8 cellular contexts compared by ENCODE assay signal in the genomic region with DNA sequence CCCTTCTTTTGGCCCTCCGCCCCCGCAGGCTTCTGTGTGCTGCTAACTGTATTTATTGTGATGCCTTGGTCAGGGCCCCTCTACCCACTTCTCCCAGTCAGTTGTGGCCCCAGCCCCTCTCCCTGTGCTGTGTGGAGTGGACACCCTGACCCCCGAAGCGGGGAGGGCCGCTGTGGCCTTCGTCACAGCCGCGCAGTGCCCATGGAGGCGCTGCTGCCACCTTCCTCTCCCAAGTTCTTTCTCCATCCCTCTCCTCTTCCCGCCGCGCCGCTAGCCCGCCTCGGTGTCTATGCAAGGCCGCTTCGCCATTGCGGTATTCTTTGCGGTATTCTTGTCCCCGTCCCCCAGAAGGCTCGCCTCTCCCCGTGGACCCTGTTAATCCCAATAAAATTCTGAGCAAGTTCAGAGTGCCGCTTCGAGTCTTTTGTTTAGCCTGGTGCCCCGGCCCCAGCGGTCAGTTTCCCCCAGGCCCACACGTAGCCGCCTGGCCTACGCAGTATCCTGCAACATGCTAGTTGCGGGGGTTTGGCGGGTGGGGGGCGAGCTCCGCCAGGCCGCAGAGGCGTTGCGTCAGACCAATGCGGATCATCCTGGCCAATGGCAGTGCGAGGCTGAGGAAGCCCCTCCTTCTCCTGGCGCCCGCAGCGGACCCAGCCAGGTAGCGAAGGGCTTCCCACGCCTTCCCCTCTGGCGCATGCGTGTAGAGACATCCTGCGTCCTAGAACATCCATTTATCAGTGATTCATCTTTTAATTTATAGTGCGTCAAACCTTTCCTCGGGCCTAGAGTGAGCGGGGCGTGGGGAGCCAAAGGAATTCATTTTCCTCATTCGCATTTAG. TPM values are rescaled to one million over a fixed set of nuclear protein-coding genes. Genes with fewer than 3 reads are reported as not detected.
A peak's percentile ranks its signal among the peaks of the same experiment; 100 is the strongest.
DNase-seq lines count a peak whose midpoint lies in the region; ATAC-seq and TF ChIP-seq lines count a peak whose summit lies in the region.

No MANE protein-coding gene starts in this region.

- H3K36me3 Mint-ChIP-seq in activated naive CD4-positive, alpha-beta T cell treated with anti-CD3 and anti-CD28 coated beads, Interleukin-2, amount 50 U/mL, for 72 hours = peaks cover 25 to 30% of the 10 kb centered on the region in 2 donors

- H3K4me3 ChIP-seq in Peyer's patch (peak overlapping the region; percentile 16 to 45 (median 32)), suprapubic skin (peak overlapping the region; percentile 42)

- DNase-seq in Caki2 (ENCODE audit: low read depth) (peak; percentile 61), Peyer's patch (peak; percentile 70 to 91 (median 79)), Right ventricle myocardium superior (peak; percentile 87), omental fat pad (ENCODE audit: low spot score) (no peak), suprapubic skin (ENCODE audit: low spot score in 2 of 2) (peak; percentile 88)
- peak; percentile 70 to 82 for DNase-seq in activated naive CD4-positive, alpha-beta T cell treated with anti-CD3 and anti-CD28 coated beads, Interleukin-2, amount 50 U/mL, for 72 hours (ENCODE audit: low spot score in 2 of 2)

- peaks cover 0 to 6% (median 0%) of the 10 kb centered on the region in 3 donors for H3K36me3 ChIP-seq in Peyer's patch
- peaks cover 15% of the 10 kb centered on the region for H3K36me3 ChIP-seq in suprapubic skin

- H3K27me3 ChIP-seq in Peyer's patch (no peaks in the 10 kb centered on the region), suprapubic skin (no peaks in the 10 kb centered on the region)

- peak; percentile 59 for ATAC-seq in HG02759 (IDR thresholded peaks at IDR 0.05; ENCODE audit: unreplicated experiment)
- peak; percentile 56 to 74 for ATAC-seq in activated naive CD4-positive, alpha-beta T cell treated with anti-CD3 and anti-CD28 coated beads, Interleukin-2, amount 50 U/mL, for 72 hours
- peak; percentile 90 for ATAC-seq in Right ventricle myocardium superior (ENCODE audit: poor library complexity)
- peak; percentile 77 for ATAC-seq in omental fat pad (ENCODE audit: low FRiP score)
- no peak for ATAC-seq in GM21367 (IDR thresholded peaks at IDR 0.05; ENCODE audit: unreplicated experiment)

- in situ Hi-C loops in Caki2 (cut with HindIII; ENCODE audit: low pct_unique_long_range_greater_than_20kb, low sequenced_read_pairs) = no loop called here

- intact Hi-C loops in Right ventricle myocardium superior (cut with DNase I) = no loop called here

- TF ChIP-seq EP300 in suprapubic skin (IDR thresholded peaks at IDR 0.05) = no peak

- TF ChIP-seq POLR2A in Peyer's patch (IDR thresholded peaks at IDR 0.05) (peak in 1 of 2 donors; percentile 38), suprapubic skin (IDR thresholded peaks at IDR 0.05) (no peak)

- H3K27ac ChIP-seq in Peyer's patch (peak overlapping the region; percentile 72 to 87 (median 81)), suprapubic skin (peak overlapping the region; percentile 92)

- TF ChIP-seq CTCF in Peyer's patch (IDR thresholded peaks at IDR 0.05) (no peak), omental fat pad (IDR thresholded peaks at IDR 0.05) (no peak), suprapubic skin (IDR thresholded peaks at IDR 0.05) (no peak)

- 46% methylated on average over 51 of the region's 51 CpGs for WGBS in suprapubic skin

- peak overlapping the region; percentile 94 to 96 for H3K27ac Mint-ChIP-seq in activated naive CD4-positive, alpha-beta T cell treated with anti-CD3 and anti-CD28 coated beads, Interleukin-2, amount 50 U/mL, for 72 hours

- H3K4me1 ChIP-seq in Peyer's patch = no peaks in the 10 kb centered on the region
- peaks cover 34% of the 10 kb centered on the region for H3K4me1 ChIP-seq in suprapubic skin

- H3K9me3 Mint-ChIP-seq in activated naive CD4-positive, alpha-beta T cell treated with anti-CD3 and anti-CD28 coated beads, Interleukin-2, amount 50 U/mL, for 72 hours = no peaks in the 10 kb centered on the region

- H3K9me3 ChIP-seq in Peyer's patch (no peaks in the 10 kb centered on the region), suprapubic skin (no peaks in the 10 kb centered on the region)

RNA-seq across cellular contexts. Expression of gene KANTR, which starts 5.6 kb away (rescaled TPM):
- 2.1 and 4.5 TPM in 2 replicates for total RNA-seq in Caki2 (2014; rRNA removed; shearing (Covaris generic); ENCODE audit: low replicate concordance)
- total RNA-seq in Peyer's patch = 10 to 100 TPM in 3 of 4 donors, 1 to 10 TPM in 1; 8.6 to 42.1 (median 33.1) TPM
- 10 to 100 TPM; 25.1 to 26.0 TPM for total RNA-seq in activated naive CD4-positive, alpha-beta T cell treated with anti-CD3 and anti-CD28 coated beads, Interleukin-2, amount 50 U/mL, for 72 hours
- total RNA-seq in Right ventricle myocardium superior = 3.6 TPM
- 10 to 100 TPM in 3 of 4 donors, 1 to 10 TPM in 1; 5.4 to 22.2 (median 16.7) TPM for total RNA-seq in omental fat pad
- total RNA-seq in suprapubic skin = 10 to 100 TPM; 16.2 to 81.3 (median 28.6) TPM

RNA-seq across cellular contexts. Expression of gene TSPYL2, which starts 6.2 kb away (rescaled TPM):
- 3.0 and 10.2 TPM in 2 replicates for total RNA-seq in Caki2 (2014; rRNA removed; shearing (Covaris generic); ENCODE audit: low replicate concordance)
- total RNA-seq in Peyer's patch (100 to 1,000 TPM in 1 of 4 donors, 10 to 100 TPM in 3; 14.4 to 241 (median 37.1) TPM), Right ventricle myocardium superior (33.4 TPM), omental fat pad (100 to 1,000 TPM in 1 of 4 donors, 10 to 100 TPM in 3; 30.9 to 127 (median 53.9) TPM), suprapubic skin (10 to 100 TPM; 29.4 to 60.7 (median 48.4) TPM)
- total RNA-seq in activated naive CD4-positive, alpha-beta T cell treated with anti-CD3 and anti-CD28 coated beads, Interleukin-2, amount 50 U/mL, for 72 hours = 10 to 100 TPM; 49.6 to 97.4 TPM

RNA-seq across cellular contexts. Expression of gene GPR173, which starts 39.8 kb away (rescaled TPM):
- not detected in 2 replicates for total RNA-seq in Caki2 (2014; rRNA removed; shearing (Covaris generic); ENCODE audit: low replicate concordance)
- total RNA-seq in Peyer's patch (under 1 TPM in 2 of 4 donors, not detected in 2; 0.57 to 0.67 TPM), Right ventricle myocardium superior (0.67 TPM), omental fat pad (1 to 10 TPM in 3 of 4 donors, under 1 TPM in 1; 0.72 to 2.0 (median 1.6) TPM), suprapubic skin (1 to 10 TPM in 1 of 4 donors, under 1 TPM in 3; 0.21 to 2.3 (median 0.72) TPM)
- total RNA-seq in activated naive CD4-positive, alpha-beta T cell treated with anti-CD3 and anti-CD28 coated beads, Interleukin-2, amount 50 U/mL, for 72 hours = under 1 TPM; 0.11 to 0.14 TPM
